Comparison of ENCODE assay signal across 15 cellular contexts in genomic region chr1:226638001-226638601, GRCh38.
A peak's percentile ranks its signal among the peaks of the same experiment; 100 is the strongest.
DNase-seq lines count a peak whose midpoint lies in the region; ATAC-seq and TF ChIP-seq lines count a peak whose summit lies in the region.
"Had no signal": no experiment of that assay in that cellular context is flagged by ENCODE, and none has a peak within 500 bp of the region (broad histone marks: within the 10 kb centered on the region; RNA-seq: fewer than 3 reads in every experiment).

No MANE protein-coding gene starts in this region.

- POLR2A ChIA-PET in CD8-positive, alpha-beta T cell (lab: Charles Lee), result interaction anchor here (1.0 to 1.5 kb wide), 3 partner anchors 36 to 275 kb away, joined by 3 read pairs; no protein-coding TSS in a partner anchor
- POLR2A ChIA-PET in OCI-LY7 (lab: Charles Lee), result interaction anchor here (0.5 kb wide), 1 partner anchor 1888 kb away, joined by 4 read pairs; no protein-coding TSS in a partner anchor

- no peaks in the 10 kb centered on the region for H3K79me2 ChIP-seq in OCI-LY7 (ENCODE audit: insufficient read depth, low read depth, low read length)

- no peak overlapping the region for H3K4me2 ChIP-seq in OCI-LY7 (ENCODE audit: low read length)

- H3K36me3 ChIP-seq in CD8-positive, alpha-beta T cell (ENCODE audit: insufficient read depth, low read length), result peaks cover 78% of the 10 kb centered on the region
- H3K36me3 ChIP-seq in right atrium auricular region (peaks cover 6% of the 10 kb centered on the region), sigmoid colon (peaks cover 9 to 70% (median 32%) of the 10 kb centered on the region in 4 donors), OCI-LY7 (ENCODE audit: insufficient read depth, low read length) (peaks cover 83% of the 10 kb centered on the region)

- peak overlapping the region; percentile 95 for H3K27ac Mint-ChIP-seq in CD8-positive, alpha-beta T cell
- H3K27ac Mint-ChIP-seq in activated T-helper 1 cell treated with anti-CD3 and anti-CD28 coated beads, Interleukin-12 subunit alpha, Interleukin-12 subunit beta, Interleukin-2, Interleukin-4 antibody, amounts not matched to agents 30 ng/mL and 10 ng/mL and 1 ng/mL, durations not matched to agents 14 hours and 24 hours and 36 hours, result no peak overlapping the region
- H3K27ac Mint-ChIP-seq: dendritic cell treated with granulocyte-macrophage colony-stimulating factor and Interleukin-4, amounts not matched to agents 40 ng/mL and 50 ng/mL, for 4 days had no signal

- TF ChIP-seq EP300 in sigmoid colon (IDR thresholded peaks at IDR 0.05), result no peak

- peaks cover 74% of the 10 kb centered on the region for H3K36me3 Mint-ChIP-seq in CD8-positive, alpha-beta T cell
- H3K36me3 Mint-ChIP-seq in activated T-helper 1 cell treated with anti-CD3 and anti-CD28 coated beads, Interleukin-12 subunit alpha, Interleukin-12 subunit beta, Interleukin-2, Interleukin-4 antibody, amounts not matched to agents 30 ng/mL and 10 ng/mL and 1 ng/mL, durations not matched to agents 14 hours and 24 hours and 36 hours (ENCODE audit: low read depth), result peaks cover 35% of the 10 kb centered on the region

- H3K4me1 ChIP-seq in CD8-positive, alpha-beta T cell (ENCODE audit: insufficient read depth, low read length), result peaks cover 60% of the 10 kb centered on the region
- H3K4me1 ChIP-seq in right atrium auricular region (peaks cover 0 to 33% of the 10 kb centered on the region in 2 donors), sigmoid colon (peaks cover 0 to 78% (median 68%) of the 10 kb centered on the region in 4 donors), OCI-LY7 (ENCODE audit: insufficient read depth, low read length, poor library complexity, severe bottlenecking) (peaks cover 56% of the 10 kb centered on the region)

- 79 to 86% methylated on average over 10 of the region's 10 CpGs for WGBS in sigmoid colon, 2 donors

- ATAC-seq in CD8-positive, alpha-beta T cell, result no peak
- no peak for ATAC-seq in HG03095 (IDR thresholded peaks at IDR 0.05; ENCODE audit: unreplicated experiment)
- ATAC-seq: stimulated activated naive B cell treated with anti-CD40 and anti-IgM and Interleukin-4, amounts not matched to agents 10 μg/mL and 1 μg/mL and 100 μg/mL, for 72 hours had no signal

- intact Hi-C loops in CD8-positive, alpha-beta T cell (cut with DNase I, micrococcal nuclease), result no loop called here
- intact Hi-C loops in sigmoid colon (cut with DNase I) (loop anchor here (10.0 kb wide), 1 partner anchor 337 kb away; no protein-coding TSS in a partner anchor), OCI-LY7 (cut with micrococcal nuclease; ENCODE audit: unreplicated experiment) (loop anchor here (10.0 kb wide), 1 partner anchor 597 kb away; no protein-coding TSS in a partner anchor)
- intact Hi-C loops in activated T-helper 1 cell treated with anti-CD3 and anti-CD28 coated beads, Interleukin-12 subunit alpha, Interleukin-12 subunit beta, Interleukin-2, Interleukin-4 antibody, amounts not matched to agents 30 ng/mL and 10 ng/mL and 1 ng/mL, durations not matched to agents 14 hours and 24 hours and 36 hours (cut with micrococcal nuclease), result no loop called here

- H3K9me3 Mint-ChIP-seq in CD8-positive, alpha-beta T cell, result no peaks in the 10 kb centered on the region
- H3K9me3 Mint-ChIP-seq in activated T-helper 1 cell treated with anti-CD3 and anti-CD28 coated beads, Interleukin-12 subunit alpha, Interleukin-12 subunit beta, Interleukin-2, Interleukin-4 antibody, amounts not matched to agents 30 ng/mL and 10 ng/mL and 1 ng/mL, durations not matched to agents 14 hours and 24 hours and 36 hours, result no peaks in the 10 kb centered on the region
- H3K9me3 Mint-ChIP-seq: dendritic cell treated with granulocyte-macrophage colony-stimulating factor and Interleukin-4, amounts not matched to agents 40 ng/mL and 50 ng/mL, for 4 days; stimulated activated naive B cell treated with anti-CD40 and anti-IgM and Interleukin-4, amounts not matched to agents 10 μg/mL and 1 μg/mL and 100 μg/mL, for 72 hours had no signal

- BruUV-seq in OCI-LY7 (replicated peaks; lab: Mats Ljungman, UMichigan), result no TSS peak

- CTCF ChIA-PET in CD8-positive, alpha-beta T cell (lab: Charles Lee), result interaction anchor here (0.7 to 7.5 kb wide), 7 partner anchors 10 to 190 kb away, joined by 3 to 92 read pairs (median 6); no protein-coding TSS in a partner anchor
- CTCF ChIA-PET in OCI-LY7 (lab: Charles Lee; ENCODE audit: unreplicated experiment), result interaction anchor here (0.6 kb wide), 1 partner anchor 1210 kb away, joined by 4 read pairs; the partner anchor contains the start of gene LBR

- no peaks in the 10 kb centered on the region for H3K27me3 Mint-ChIP-seq in CD8-positive, alpha-beta T cell (ENCODE audit: low read depth)
- no peaks in the 10 kb centered on the region for H3K27me3 Mint-ChIP-seq in activated T-helper 1 cell treated with anti-CD3 and anti-CD28 coated beads, Interleukin-12 subunit alpha, Interleukin-12 subunit beta, Interleukin-2, Interleukin-4 antibody, amounts not matched to agents 30 ng/mL and 10 ng/mL and 1 ng/mL, durations not matched to agents 14 hours and 24 hours and 36 hours (ENCODE audit: insufficient read depth)
- H3K27me3 Mint-ChIP-seq: dendritic cell treated with granulocyte-macrophage colony-stimulating factor and Interleukin-4, amounts not matched to agents 40 ng/mL and 50 ng/mL, for 4 days; stimulated activated naive B cell treated with anti-CD40 and anti-IgM and Interleukin-4, amounts not matched to agents 10 μg/mL and 1 μg/mL and 100 μg/mL, for 72 hours had no signal

- peaks cover 50% of the 10 kb centered on the region for H3K4me1 Mint-ChIP-seq in CD8-positive, alpha-beta T cell (ENCODE audit: low read depth)
- H3K4me1 Mint-ChIP-seq in activated T-helper 1 cell treated with anti-CD3 and anti-CD28 coated beads, Interleukin-12 subunit alpha, Interleukin-12 subunit beta, Interleukin-2, Interleukin-4 antibody, amounts not matched to agents 30 ng/mL and 10 ng/mL and 1 ng/mL, durations not matched to agents 14 hours and 24 hours and 36 hours (ENCODE audit: low read depth), result peaks cover 27% of the 10 kb centered on the region

- no peak overlapping the region for H3K27ac ChIP-seq in CD8-positive, alpha-beta T cell (ENCODE audit: low read depth, low read length)
- H3K27ac ChIP-seq in right atrium auricular region, result peak overlapping the region; percentile 49 to 62
- H3K27ac ChIP-seq in sigmoid colon, result peak overlapping the region in 3 of 4 donors; percentile 79 to 82 (median 81)
- no peak overlapping the region for H3K27ac ChIP-seq in OCI-LY7 (ENCODE audit: low read depth, low read length, poor library complexity, severe bottlenecking)
- H3K27ac ChIP-seq: C4-2B, SK-N-MC had no signal

- H3K4me3 Mint-ChIP-seq in CD8-positive, alpha-beta T cell, result no peak overlapping the region
- no peak overlapping the region for H3K4me3 Mint-ChIP-seq in activated T-helper 1 cell treated with anti-CD3 and anti-CD28 coated beads, Interleukin-12 subunit alpha, Interleukin-12 subunit beta, Interleukin-2, Interleukin-4 antibody, amounts not matched to agents 30 ng/mL and 10 ng/mL and 1 ng/mL, durations not matched to agents 14 hours and 24 hours and 36 hours
- H3K4me3 Mint-ChIP-seq: dendritic cell treated with granulocyte-macrophage colony-stimulating factor and Interleukin-4, amounts not matched to agents 40 ng/mL and 50 ng/mL, for 4 days; stimulated activated naive B cell treated with anti-CD40 and anti-IgM and Interleukin-4, amounts not matched to agents 10 μg/mL and 1 μg/mL and 100 μg/mL, for 72 hours had no signal

- DNase-seq in CD8-positive, alpha-beta T cell, result peak in 1 of 7 experiments; percentile 42
- peak; percentile 40 for DNase-seq in activated CD8-positive, alpha-beta memory T cell treated with anti-CD3 and anti-CD28 coated beads, Interleukin-2, amount 50 U/mL, for 48 hours
- no peak for DNase-seq in right atrium auricular region (ENCODE audit: low spot score)
- peak; percentile 83 for DNase-seq in sigmoid colon
- no peak for DNase-seq in OCI-LY7 (ENCODE audit: low spot score)
- DNase-seq in activated T-helper 1 cell treated with anti-CD3 and anti-CD28 coated beads, Interleukin-12 subunit alpha, Interleukin-12 subunit beta, Interleukin-2, Interleukin-4 antibody, amounts not matched to agents 30 ng/mL and 10 ng/mL and 1 ng/mL, durations not matched to agents 14 hours and 24 hours and 36 hours (ENCODE audit: low spot score), result no peak
- no peak for DNase-seq in GM20000 (ENCODE audit: low spot score)
- DNase-seq: foreskin melanocyte; NCI-H1048; NCI-H69; stimulated activated naive B cell treated with anti-CD40 and anti-IgM and Interleukin-4, amounts not matched to agents 10 μg/mL and 1 μg/mL and 100 μg/mL, for 72 hours had no signal

- H4K20me1 ChIP-seq in OCI-LY7 (ENCODE audit: insufficient read depth, low read length), result no peaks in the 10 kb centered on the region

- H3K4me3 ChIP-seq in CD8-positive, alpha-beta T cell (ENCODE audit: low read depth, low read length), result no peak overlapping the region
- no peak overlapping the region for H3K4me3 ChIP-seq in right atrium auricular region
- no peak overlapping the region for H3K4me3 ChIP-seq in sigmoid colon
- H3K4me3 ChIP-seq in OCI-LY7 (ENCODE audit: low read depth, low read length, poor library complexity, severe bottlenecking), result no peak overlapping the region
- H3K4me3 ChIP-seq: SK-N-MC had no signal

- no peak overlapping the region for H2AFZ ChIP-seq in OCI-LY7 (ENCODE audit: low read length)

- no peaks in the 10 kb centered on the region for H3K27me3 ChIP-seq in CD8-positive, alpha-beta T cell (ENCODE audit: insufficient read depth, low read length)
- H3K27me3 ChIP-seq in right atrium auricular region (no peaks in the 10 kb centered on the region), sigmoid colon (no peaks in the 10 kb centered on the region)

- no peak for TF ChIP-seq POLR2A in sigmoid colon (IDR thresholded peaks at IDR 0.05)

- no peak for TF ChIP-seq CTCF in CD8-positive, alpha-beta T cell (IDR thresholded peaks at IDR 0.05)
- TF ChIP-seq CTCF in right atrium auricular region (IDR thresholded peaks at IDR 0.05) (peak in 1 of 2 donors; percentile 8), sigmoid colon (IDR thresholded peaks at IDR 0.05) (peak in 1 of 4 experiments; percentile 5), OCI-LY7 (conservative IDR thresholded peaks at IDR 0.05; ENCODE audit: low read length) (no peak), GM20000 (IDR thresholded peaks at IDR 0.05; ENCODE audit: extremely low read depth, missing control alignments) (no peak)

- H3K9me3 ChIP-seq in CD8-positive, alpha-beta T cell (ENCODE audit: low read length), result no peaks in the 10 kb centered on the region
- no peaks in the 10 kb centered on the region for H3K9me3 ChIP-seq in right atrium auricular region
- no peaks in the 10 kb centered on the region for H3K9me3 ChIP-seq in sigmoid colon
- H3K9me3 ChIP-seq in OCI-LY7 (ENCODE audit: low read length), result no peaks in the 10 kb centered on the region

- H3K9me2 ChIP-seq in OCI-LY7 (ENCODE audit: insufficient read depth, low read length), result no peaks in the 10 kb centered on the region

Comparison
In these comparisons a context has a peak if more than half of its experiments do, and no peak if none do; other contexts are left out.
1. DNase-seq: peak in activated CD8-positive, alpha-beta memory T cell treated with anti-CD3 and anti-CD28 coated beads, Interleukin-2, amount 50 U/mL, for 48 hours (single experiment) and sigmoid colon (single experiment); none in right atrium auricular region (single experiment), OCI-LY7 (single experiment), activated T-helper 1 cell treated with anti-CD3 and anti-CD28 coated beads, Interleukin-12 subunit alpha, Interleukin-12 subunit beta, Interleukin-2, Interleukin-4 antibody, amounts not matched to agents 30 ng/mL and 10 ng/mL and 1 ng/mL, durations not matched to agents 14 hours and 24 hours and 36 hours (single experiment) and GM20000 (single experiment).
2. H3K27ac ChIP-seq: peak in right atrium auricular region (2 of 2) and sigmoid colon (3 of 4); none in CD8-positive, alpha-beta T cell (single experiment) and OCI-LY7 (single experiment).
3. intact Hi-C loops: an anchor here in sigmoid colon (10.0 kb wide) and OCI-LY7 (10.0 kb wide); none called in CD8-positive, alpha-beta T cell and activated T-helper 1 cell treated with anti-CD3 and anti-CD28 coated beads, Interleukin-12 subunit alpha, Interleukin-12 subunit beta, Interleukin-2, Interleukin-4 antibody, amounts not matched to agents 30 ng/mL and 10 ng/mL and 1 ng/mL, durations not matched to agents 14 hours and 24 hours and 36 hours.